Comparison of ENCODE assay signal across 10 cellular contexts in the genomic region with DNA sequence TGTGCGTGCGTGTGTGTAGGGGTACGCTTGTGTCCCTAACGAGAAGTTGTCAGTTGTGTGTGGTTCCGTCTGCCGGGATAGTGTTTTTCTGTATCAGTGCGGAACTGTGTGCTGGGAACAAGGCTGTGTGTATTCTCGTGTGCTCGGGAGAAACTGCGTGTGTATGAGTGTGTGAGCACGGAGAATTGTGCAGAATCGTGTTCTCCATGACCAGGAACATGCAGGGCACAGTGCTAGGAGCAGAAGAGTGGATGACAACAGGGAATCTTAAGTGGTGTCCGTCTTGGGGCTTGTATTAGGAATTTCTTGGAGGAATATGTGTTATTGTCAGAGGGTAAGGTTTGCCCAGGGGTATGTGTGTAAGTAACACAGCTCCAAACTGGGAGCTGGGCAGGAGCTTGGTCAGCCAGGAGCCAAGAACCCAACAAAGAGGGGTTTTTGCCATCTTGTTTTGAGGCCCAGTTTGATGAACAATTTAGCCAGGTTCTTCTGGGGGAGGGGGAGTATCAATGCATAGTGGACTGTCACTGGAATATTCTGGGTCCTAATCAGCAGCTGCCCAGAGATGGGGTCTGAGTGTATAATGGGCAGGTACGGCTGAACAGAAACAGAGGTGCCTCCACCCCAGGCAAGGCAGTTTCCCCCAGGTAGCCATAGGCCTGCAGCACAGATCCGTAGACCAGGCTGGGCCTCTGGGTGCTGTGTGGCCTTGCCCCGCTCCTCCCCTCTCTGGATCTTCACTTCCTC. TPM values are rescaled to one million over a fixed set of nuclear protein-coding genes. Genes with fewer than 3 reads are reported as not detected.
DNase-seq lines count a peak whose midpoint lies in the region; ATAC-seq and TF ChIP-seq lines count a peak whose summit lies in the region.
"Had no signal": no experiment of that assay in that cellular context is flagged by ENCODE, and none has a peak within 500 bp of the region (broad histone marks: within the 10 kb centered on the region; RNA-seq: fewer than 3 reads in every experiment).

No MANE protein-coding gene starts in this region.

- H3K36me3 Mint-ChIP-seq in activated T-cell treated with anti-CD3 and anti-CD28 coated beads, Interleukin-2, amount 50 U/mL, for 72 hours (ENCODE audit: insufficient read depth in 2 of 2) = peaks cover 0 to 15% of the 10 kb centered on the region in 2 donors
- peaks cover 0 to 16% (median 0%) of the 10 kb centered on the region in 3 donors for H3K36me3 Mint-ChIP-seq in naive thymus-derived CD8-positive, alpha-beta T cell

- H3K27ac Mint-ChIP-seq in activated T-cell treated with anti-CD3 and anti-CD28 coated beads, Interleukin-2, amount 50 U/mL, for 72 hours = no peak overlapping the region
- H3K27ac Mint-ChIP-seq in naive thymus-derived CD8-positive, alpha-beta T cell = peak overlapping the region in 1 of 10 donors; percentile 38

- peaks cover 86% of the 10 kb centered on the region for H3K27me3 Mint-ChIP-seq in activated T-cell treated with anti-CD3 and anti-CD28 coated beads, Interleukin-2, amount 50 U/mL, for 72 hours (ENCODE audit: low read depth)
- H3K27me3 Mint-ChIP-seq in naive thymus-derived CD8-positive, alpha-beta T cell = peaks cover 50 to 89% (median 63%) of the 10 kb centered on the region in 5 donors

- no peak for ATAC-seq in activated T-cell treated with anti-CD3 and anti-CD28 coated beads, Interleukin-2, amount 50 U/mL, for 72 hours (replicated peaks in 1 of 2)
- no peak for ATAC-seq in naive thymus-derived CD8-positive, alpha-beta T cell
- ATAC-seq in GM18861 (IDR thresholded peaks at IDR 0.05; ENCODE audit: unreplicated experiment) = no peak
- no peak for ATAC-seq in GM21381 (IDR thresholded peaks at IDR 0.05; ENCODE audit: unreplicated experiment)

- DNase-seq in CD1c-positive myeloid dendritic cell (ENCODE audit: extremely low spot score) = peak; percentile 81
- peak; percentile 54 for DNase-seq in GM20000 (ENCODE audit: low spot score)
- no peak for DNase-seq in activated T-cell treated with anti-CD3 and anti-CD28 coated beads, Interleukin-2, amount 50 U/mL, for 72 hours
- no peak for DNase-seq in naive thymus-derived CD8-positive, alpha-beta T cell
- DNase-seq in NCI-H69 (lab: John Stamatoyannopoulos, UW) = no peak
- DNase-seq in hepatic stellate cell (ENCODE audit: low spot score) = no peak
- DNase-seq: cerebellar nuclear complex, MM.1S had no signal

- POLR2A ChIA-PET in naive thymus-derived CD8-positive, alpha-beta T cell (lab: Charles Lee) = no interaction called here

- H3K4me1 Mint-ChIP-seq in activated T-cell treated with anti-CD3 and anti-CD28 coated beads, Interleukin-2, amount 50 U/mL, for 72 hours (ENCODE audit: low read depth) = peaks cover 77% of the 10 kb centered on the region
- H3K4me1 Mint-ChIP-seq in naive thymus-derived CD8-positive, alpha-beta T cell = peaks cover 36 to 68% (median 63%) of the 10 kb centered on the region in 4 donors

- H3K4me3 Mint-ChIP-seq in activated T-cell treated with anti-CD3 and anti-CD28 coated beads, Interleukin-2, amount 50 U/mL, for 72 hours = peak overlapping the region; percentile 92 to 99
- H3K4me3 Mint-ChIP-seq in naive thymus-derived CD8-positive, alpha-beta T cell = peak overlapping the region; percentile 44 to 98 (median 88)

- no peak for TF ChIP-seq CTCF in GM20000 (IDR thresholded peaks at IDR 0.05; ENCODE audit: extremely low read depth, missing control alignments)

- no peaks in the 10 kb centered on the region for H3K9me3 Mint-ChIP-seq in activated T-cell treated with anti-CD3 and anti-CD28 coated beads, Interleukin-2, amount 50 U/mL, for 72 hours
- peaks cover 0 to 5% (median 0%) of the 10 kb centered on the region in 9 donors for H3K9me3 Mint-ChIP-seq in naive thymus-derived CD8-positive, alpha-beta T cell

RNA-seq across cellular contexts. Expression of gene ISL2, which starts 2.2 kb away (rescaled TPM):
- total RNA-seq in activated T-cell treated with anti-CD3 and anti-CD28 coated beads, Interleukin-2, amount 50 U/mL, for 72 hours = under 1 TPM; 0.77 to 0.83 TPM
- total RNA-seq in naive thymus-derived CD8-positive, alpha-beta T cell = not detected
- not detected for polyA plus RNA-seq in naive thymus-derived CD8-positive, alpha-beta T cell

RNA-seq across cellular contexts. Expression of gene ETFA, which starts 27.5 kb away (rescaled TPM):
- 100 to 1,000 TPM; 143 to 158 TPM for total RNA-seq in activated T-cell treated with anti-CD3 and anti-CD28 coated beads, Interleukin-2, amount 50 U/mL, for 72 hours
- 10 to 100 TPM; 46.2 to 52.3 TPM for total RNA-seq in naive thymus-derived CD8-positive, alpha-beta T cell
- 100 to 1,000 TPM in 2 of 3 donors, 10 to 100 TPM in 1; 99.4 to 118 (median 109) TPM for polyA plus RNA-seq in naive thymus-derived CD8-positive, alpha-beta T cell

Comparison
In these comparisons a context has a peak if more than half of its experiments do, and no peak if none do; other contexts are left out.
1. DNase-seq: peak in CD1c-positive myeloid dendritic cell (single experiment) and GM20000 (single experiment); none in activated T-cell treated with anti-CD3 and anti-CD28 coated beads, Interleukin-2, amount 50 U/mL, for 72 hours (0 of 2), naive thymus-derived CD8-positive, alpha-beta T cell (0 of 10), NCI-H69 (single experiment) and hepatic stellate cell (single experiment).